In genomic region chr22:22750335-22751042, GRCh38 we compare ENCODE assay signal across 1 cellular context.
TF ChIP-seq lines count a peak whose summit lies in the region.

No MANE protein-coding gene starts in this region.

TF ChIP-seq in IMR-90, 13 proteins besides CTCF, POLR2A, EP300 and RAD21 (continued from another document):
- TF ChIP-seq FOS (IDR thresholded peaks at IDR 0.05; ENCODE audit: low read depth, low read length) (no peak), CHD1 (IDR thresholded peaks at IDR 0.05; ENCODE audit: low read depth, low read length) (no peak), NFE2L2 (IDR thresholded peaks at IDR 0.05; ENCODE audit: low read depth, low read length) (no peak), RFX5 (IDR thresholded peaks at IDR 0.05; ENCODE audit: low read depth, low read length) (no peak), RCOR1 (IDR thresholded peaks at IDR 0.05; ENCODE audit: insufficient replicate concordance, low read length) (no peak), CEBPB (IDR thresholded peaks at IDR 0.05; ENCODE audit: low read depth, low read length) (no peak), MAFK (IDR thresholded peaks at IDR 0.05; ENCODE audit: low read depth, low read length) (no peak), SMC3 (IDR thresholded peaks at IDR 0.05; ENCODE audit: low read depth, low read length) (no peak)
- TF ChIP-seq, protein P1, sequence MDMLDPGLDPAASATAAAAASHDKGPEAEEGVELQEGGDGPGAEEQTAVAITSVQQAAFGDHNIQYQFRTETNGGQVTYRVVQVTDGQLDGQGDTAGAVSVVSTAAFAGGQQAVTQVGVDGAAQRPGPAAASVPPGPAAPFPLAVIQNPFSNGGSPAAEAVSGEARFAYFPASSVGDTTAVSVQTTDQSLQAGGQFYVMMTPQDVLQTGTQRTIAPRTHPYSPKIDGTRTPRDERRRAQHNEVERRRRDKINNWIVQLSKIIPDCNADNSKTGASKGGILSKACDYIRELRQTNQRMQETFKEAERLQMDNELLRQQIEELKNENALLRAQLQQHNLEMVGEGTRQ (IDR thresholded peaks at IDR 0.05; ENCODE audit: low read depth, low read length): no peak
